17 cellular contexts compared by ENCODE assay signal in the genomic region with DNA sequence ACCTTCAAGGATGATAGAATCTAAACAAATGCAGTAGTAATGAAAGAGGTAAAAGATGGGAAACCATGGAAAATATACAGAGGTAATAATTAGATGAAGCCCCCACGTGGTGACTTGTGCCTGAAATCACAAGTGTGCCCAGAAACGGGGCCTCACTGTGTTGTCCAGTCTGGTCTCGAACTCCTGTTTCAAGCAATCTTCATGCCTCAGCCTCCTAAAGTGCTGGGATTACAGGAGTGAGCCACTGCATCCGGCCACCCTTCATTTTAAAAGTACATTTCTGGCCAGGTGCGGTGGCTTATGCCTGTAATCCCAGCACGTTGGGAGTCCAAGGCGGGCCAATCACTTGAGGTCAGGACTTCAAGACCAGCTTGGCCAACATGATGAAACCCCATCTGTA. TPM values are rescaled to one million over a fixed set of nuclear protein-coding genes. Genes with fewer than 3 reads are reported as not detected.
A peak's percentile ranks its signal among the peaks of the same experiment; 100 is the strongest.
DNase-seq lines count a peak whose midpoint lies in the region; ATAC-seq and TF ChIP-seq lines count a peak whose summit lies in the region.
"Had no signal": no experiment of that assay in that cellular context is flagged by ENCODE, and none has a peak within 500 bp of the region (broad histone marks: within the 10 kb centered on the region; RNA-seq: fewer than 3 reads in every experiment).

No MANE protein-coding gene starts in this region.

- WGBS in suprapubic skin, result 89% methylated on average over 7 of the region's 7 CpGs
- 91 to 95% (median 93%) methylated on average over 7 of the region's 7 CpGs for WGBS in adrenal gland, 4 donors

- no peak overlapping the region for H3K4me3 ChIP-seq in suprapubic skin
- H3K4me3 ChIP-seq in adrenal gland, result no peak overlapping the region

- intact Hi-C loops in natural killer cell (cut with micrococcal nuclease), result loop anchor here (10.0 kb wide), 1 partner anchor 58 kb away; a partner anchor contains a TSS
- intact Hi-C loops in adrenal gland (cut with DNase I), result no loop called here

- peak overlapping the region; percentile 17 for H3K4me3 Mint-ChIP-seq in natural killer cell
- H3K4me3 Mint-ChIP-seq in natural killer cell treated with Interleukin-12 subunit alpha and Interleukin-12 subunit beta and Interleukin-15 and Interleukin-18, amount 100 ng/mL, for 72 hours, result no peak overlapping the region

- no peaks in the 10 kb centered on the region for H3K9me3 Mint-ChIP-seq in natural killer cell
- no peaks in the 10 kb centered on the region for H3K9me3 Mint-ChIP-seq in natural killer cell treated with Interleukin-12 subunit alpha and Interleukin-12 subunit beta and Interleukin-15 and Interleukin-18, amount 100 ng/mL, for 72 hours
- H3K9me3 Mint-ChIP-seq: CD8-positive, alpha-beta memory T cell had no signal

- H3K27ac Mint-ChIP-seq in natural killer cell, result no peak overlapping the region
- H3K27ac Mint-ChIP-seq in natural killer cell treated with Interleukin-12 subunit alpha and Interleukin-12 subunit beta and Interleukin-15 and Interleukin-18, amount 100 ng/mL, for 72 hours, result peak overlapping the region in 1 of 2 donors; percentile 61

- TF ChIP-seq CTCF in natural killer cell (IDR thresholded peaks at IDR 0.05), result no peak
- TF ChIP-seq CTCF in RWPE1 (conservative IDR thresholded peaks at IDR 0.05; ENCODE audit: low read depth), result no peak
- TF ChIP-seq CTCF in suprapubic skin (IDR thresholded peaks at IDR 0.05), result no peak
- TF ChIP-seq CTCF in adrenal gland (IDR thresholded peaks at IDR 0.05), result no peak

- ATAC-seq in natural killer cell (no peak), GM18861 (IDR thresholded peaks at IDR 0.05; ENCODE audit: unreplicated experiment) (no peak)
- no peak for ATAC-seq in natural killer cell treated with Interleukin-12 subunit alpha and Interleukin-12 subunit beta and Interleukin-15 and Interleukin-18, amount 100 ng/mL, for 72 hours

- peaks cover 0 to 17% of the 10 kb centered on the region in 2 donors for H3K4me1 Mint-ChIP-seq in natural killer cell
- peaks cover 13 to 14% of the 10 kb centered on the region in 2 donors for H3K4me1 Mint-ChIP-seq in natural killer cell treated with Interleukin-12 subunit alpha and Interleukin-12 subunit beta and Interleukin-15 and Interleukin-18, amount 100 ng/mL, for 72 hours (ENCODE audit: low read depth in 2 of 2)

- H3K9me3 ChIP-seq in suprapubic skin (no peaks in the 10 kb centered on the region), adrenal gland (replicated peaks in 1 of 3) (no peaks in the 10 kb centered on the region)
- H3K9me3 ChIP-seq: SK-N-SH had no signal

- DNase-seq in natural killer cell (no peak), RWPE1 (ENCODE audit: low spot score) (no peak), suprapubic skin (ENCODE audit: low spot score in 2 of 2) (no peak), adrenal gland (no peak)
- DNase-seq in natural killer cell treated with Interleukin-12 subunit alpha and Interleukin-12 subunit beta and Interleukin-15 and Interleukin-18, amount 100 ng/mL, for 72 hours (ENCODE audit: low spot score), result no peak
- DNase-seq: C1 segment of cervical spinal cord; CD8-positive, alpha-beta memory T cell; NCI-H1417; NCI-H187; NCI-H2107; NCI-H510A treated with DMSO at 0.1 percent for 48 hours; NCI-H774; OCI-M1; SHP77 treated with DMSO at 0.1 percent for 48 hours; SK-N-SH had no signal

- no peaks in the 10 kb centered on the region for H3K27me3 ChIP-seq in suprapubic skin
- no peaks in the 10 kb centered on the region for H3K27me3 ChIP-seq in adrenal gland

- CTCF ChIA-PET in RWPE1 (lab: Yijun Ruan, JAX), result interaction anchor here (0.6 to 0.9 kb wide), 3 partner anchors 9 to 138 kb away, joined by 4 to 9 read pairs (median 5); no protein-coding TSS in a partner anchor

- TF ChIP-seq POLR2A in suprapubic skin (IDR thresholded peaks at IDR 0.05) (no peak), adrenal gland (IDR thresholded peaks at IDR 0.05) (no peak)

- no peak for TF ChIP-seq EP300 in suprapubic skin (IDR thresholded peaks at IDR 0.05)

- POLR2A ChIA-PET in RWPE1 (lab: Yijun Ruan, JAX; ENCODE audit: low non-redundant PET), result interaction anchor here (0.6 kb wide), 1 partner anchor 206 kb away, joined by 4 read pairs; no protein-coding TSS in a partner anchor

- H3K27me3 Mint-ChIP-seq in natural killer cell (ENCODE audit: low read depth in 2 of 2), result no peaks in the 10 kb centered on the region
- no peaks in the 10 kb centered on the region for H3K27me3 Mint-ChIP-seq in natural killer cell treated with Interleukin-12 subunit alpha and Interleukin-12 subunit beta and Interleukin-15 and Interleukin-18, amount 100 ng/mL, for 72 hours

- H3K27ac ChIP-seq in RWPE1 (peak overlapping the region; percentile 30), suprapubic skin (peak overlapping the region; percentile 22), adrenal gland (no peak overlapping the region)
- H3K27ac ChIP-seq: KMS-11 had no signal

- peaks cover 16% of the 10 kb centered on the region for H3K4me1 ChIP-seq in suprapubic skin
- H3K4me1 ChIP-seq in adrenal gland (replicated peaks in 1 of 2), result peaks cover 10 to 13% of the 10 kb centered on the region in 2 donors

- H3K36me3 Mint-ChIP-seq in natural killer cell, result no peaks in the 10 kb centered on the region
- no peaks in the 10 kb centered on the region for H3K36me3 Mint-ChIP-seq in natural killer cell treated with Interleukin-12 subunit alpha and Interleukin-12 subunit beta and Interleukin-15 and Interleukin-18, amount 100 ng/mL, for 72 hours

- no peaks in the 10 kb centered on the region for H3K36me3 ChIP-seq in suprapubic skin
- H3K36me3 ChIP-seq in adrenal gland (replicated peaks in 1 of 2), result no peaks in the 10 kb centered on the region

RNA-seq across cellular contexts. Expression of a gene that starts 14.2 kb away (rescaled TPM):
- total RNA-seq in natural killer cell, result 100 to 1,000 TPM in 2 of 3 donors, 10 to 100 TPM in 1; 81.0 to 110 (median 101) TPM
- 100 to 1,000 TPM; 128 to 197 TPM for total RNA-seq in natural killer cell treated with Interleukin-12 subunit alpha and Interleukin-12 subunit beta and Interleukin-15 and Interleukin-18, amount 100 ng/mL, for 72 hours
- 10 to 100 TPM; 56.7 to 68.8 (median 62.1) TPM for total RNA-seq in suprapubic skin
- 10 to 100 TPM in 7 of 8 donors, 1 to 10 TPM in 1; 10.0 to 70.4 (median 39.3) TPM for total RNA-seq in adrenal gland
- 100 to 1,000 TPM in 2 of 3 donors, 10 to 100 TPM in 1; 29.8 to 204 (median 114) TPM for polyA plus RNA-seq in adrenal gland

RNA-seq across cellular contexts. Expression of a gene that starts 21.6 kb away (rescaled TPM):
- total RNA-seq in natural killer cell (100 to 1,000 TPM; 158 to 182 (median 172) TPM), suprapubic skin (10 to 100 TPM; 64.5 to 81.3 (median 73.1) TPM), adrenal gland (10 to 100 TPM; 20.4 to 84.0 (median 46.8) TPM)
- 100 to 1,000 TPM; 140 to 147 TPM for total RNA-seq in natural killer cell treated with Interleukin-12 subunit alpha and Interleukin-12 subunit beta and Interleukin-15 and Interleukin-18, amount 100 ng/mL, for 72 hours
- polyA plus RNA-seq in adrenal gland, result 100 to 1,000 TPM in 1 of 3 donors, 10 to 100 TPM in 2; 18.3 to 186 (median 82.9) TPM

RNA-seq across cellular contexts. Expression of a gene that starts 26.4 kb away (rescaled TPM):
- total RNA-seq in natural killer cell (1 to 10 TPM; 8.8 to 9.3 (median 9.1) TPM), suprapubic skin (10 to 100 TPM in 1 of 4 donors, 1 to 10 TPM in 3; 5.3 to 11.2 (median 6.0) TPM), adrenal gland (10 to 100 TPM in 4 of 8 donors, 1 to 10 TPM in 4; 7.9 to 12.9 (median 10.1) TPM)
- 10 to 100 TPM in 1 of 2 donors, 1 to 10 TPM in 1; 9.4 to 14.3 TPM for total RNA-seq in natural killer cell treated with Interleukin-12 subunit alpha and Interleukin-12 subunit beta and Interleukin-15 and Interleukin-18, amount 100 ng/mL, for 72 hours
- polyA plus RNA-seq in adrenal gland, result 1 to 10 TPM; 2.9 to 6.4 (median 3.2) TPM

RNA-seq across cellular contexts. Expression of a gene that starts 51.1 kb away (rescaled TPM):
- total RNA-seq in natural killer cell, result 10 to 100 TPM in 2 of 3 donors, 1 to 10 TPM in 1; 7.5 to 15.2 (median 10.4) TPM
- 10 to 100 TPM; 13.3 to 20.0 TPM for total RNA-seq in natural killer cell treated with Interleukin-12 subunit alpha and Interleukin-12 subunit beta and Interleukin-15 and Interleukin-18, amount 100 ng/mL, for 72 hours
- total RNA-seq in suprapubic skin, result 10 to 100 TPM in 3 of 4 donors, 1 to 10 TPM in 1; 9.8 to 24.5 (median 11.2) TPM
- 10 to 100 TPM in 7 of 8 donors, 1 to 10 TPM in 1; 9.4 to 37.0 (median 15.4) TPM for total RNA-seq in adrenal gland
- 10 to 100 TPM in 1 of 3 donors, 1 to 10 TPM in 2; 3.4 to 11.2 (median 8.9) TPM for polyA plus RNA-seq in adrenal gland

Comparison
In these comparisons a context has a peak if more than half of its experiments do, and no peak if none do; other contexts are left out.
1. H3K27ac ChIP-seq: peak in RWPE1 (single experiment) and suprapubic skin (single experiment); none in adrenal gland (0 of 5).